Comparison of ENCODE assay signal across 16 cellular contexts in genomic region chr11:27406498-27407354, GRCh38. TPM values are rescaled to one million over a fixed set of nuclear protein-coding genes. Genes with fewer than 3 reads are reported as not detected.
DNase-seq lines count a peak whose midpoint lies in the region; ATAC-seq and TF ChIP-seq lines count a peak whose summit lies in the region.
"Had no signal": no experiment of that assay in that cellular context is flagged by ENCODE, and none has a peak within 500 bp of the region (broad histone marks: within the 10 kb centered on the region; RNA-seq: fewer than 3 reads in every experiment).

No MANE protein-coding gene starts in this region.

- H3K27me3 ChIP-seq in thoracic aorta (replicated peaks; ENCODE audit: insufficient read depth): no peaks in the 10 kb centered on the region

- no peaks in the 10 kb centered on the region for H3K9me3 ChIP-seq in thoracic aorta

- DNase-seq in OCI-M1 (lab: John Stamatoyannopoulos, UW) (peak; percentile 55), coronary artery (ENCODE audit: low spot score) (no peak), left ventricle myocardium superior (no peak), thoracic aorta (ENCODE audit: low spot score) (no peak), foreskin melanocyte (no peak)
- DNase-seq: COR-L47, DMS153, H7, NCI-H1105 treated with DMSO at 0.1 percent for 48 hours, NCI-H1694 treated with DMSO at 0.1 percent for 48 hours, NCI-H2107, NCI-H2227 treated with DMSO at 0.1 percent for 48 hours, NCI-H524, SHP77 treated with DMSO at 0.1 percent for 48 hours had no signal

- ATAC-seq in left ventricle myocardium superior: peak; percentile 54
- peak; percentile 48 for ATAC-seq in thoracic aorta (ENCODE audit: insufficient number of reproducible peaks, low FRiP score, low read depth)
- no peak for ATAC-seq in HG03159 (IDR thresholded peaks at IDR 0.05; ENCODE audit: unreplicated experiment)
- ATAC-seq in HG03432 (IDR thresholded peaks at IDR 0.05; ENCODE audit: unreplicated experiment): no peak

- H3K36me3 ChIP-seq in thoracic aorta: no peaks in the 10 kb centered on the region

- H3K4me1 ChIP-seq in thoracic aorta (ENCODE audit: control insufficient read depth in 1 of 2, low read depth in 2 of 2): peaks cover 31 to 58% of the 10 kb centered on the region in 2 donors

- H3K4me3 ChIP-seq in coronary artery (no peak overlapping the region), thoracic aorta (no peak overlapping the region)

- intact Hi-C loops in left ventricle myocardium superior (cut with micrococcal nuclease): no loop called here

- TF ChIP-seq CTCF in coronary artery (IDR thresholded peaks at IDR 0.05) (no peak), thoracic aorta (IDR thresholded peaks at IDR 0.05) (no peak)

- peak overlapping the region; percentile 11 to 65 for H3K27ac ChIP-seq in coronary artery
- H3K27ac ChIP-seq in thoracic aorta: peak overlapping the region; percentile 58 to 60

RNA-seq across cellular contexts. Expression of gene CCDC34, which starts 43.7 kb away (rescaled TPM):
- total RNA-seq in left ventricle myocardium superior (9.8 TPM), thoracic aorta (1 to 10 TPM; 1.5 to 2.3 TPM)

Comparison
In these comparisons a context has a peak if more than half of its experiments do, and no peak if none do; other contexts are left out.
1. ATAC-seq: peak in left ventricle myocardium superior (single experiment) and thoracic aorta (single experiment); none in HG03159 (single experiment) and HG03432 (single experiment).